Comparison of ENCODE assay signal across 7 cellular contexts in the genomic region with DNA sequence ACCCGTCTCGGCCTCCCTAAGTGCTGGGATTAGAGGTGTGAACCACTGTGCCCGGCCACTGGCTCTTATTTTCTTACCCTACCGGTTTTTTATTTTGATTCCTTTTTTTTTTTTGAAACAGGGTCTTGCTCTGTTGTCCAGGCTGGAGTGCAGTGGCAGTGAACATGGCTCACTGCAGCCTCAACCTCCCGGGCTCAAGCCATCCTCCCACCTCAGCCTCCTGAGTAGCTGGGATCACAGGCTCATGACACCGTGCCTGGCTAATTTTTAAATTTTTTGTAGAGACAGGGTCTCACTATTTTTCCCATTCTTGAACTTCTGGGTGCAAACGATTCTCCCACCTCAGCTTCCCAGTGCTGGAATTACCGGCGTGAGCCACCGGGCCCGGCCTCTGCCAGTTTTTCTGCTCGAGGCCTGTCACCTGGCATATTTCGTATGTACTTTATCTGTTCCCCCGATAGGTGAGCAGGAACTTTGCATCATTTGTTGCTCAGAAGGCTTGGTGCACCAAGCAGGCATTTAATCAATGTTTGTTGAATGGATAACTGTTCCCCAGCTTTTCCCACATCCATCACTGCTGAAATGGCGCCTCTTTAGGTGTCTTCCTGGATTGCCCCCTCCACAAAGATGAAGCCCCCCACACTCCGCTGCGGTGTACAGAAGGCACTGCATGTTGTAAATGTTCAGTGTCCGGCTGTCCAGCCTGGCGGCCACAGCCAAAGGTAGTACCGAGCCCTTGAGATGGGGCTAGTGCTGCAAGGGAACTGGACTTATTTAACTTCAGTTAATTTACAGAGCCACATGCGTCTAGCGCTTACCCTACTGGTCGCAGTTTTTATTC. TPM values are rescaled to one million over a fixed set of nuclear protein-coding genes. Genes with fewer than 3 reads are reported as not detected.
DNase-seq lines count a peak whose midpoint lies in the region; ATAC-seq and TF ChIP-seq lines count a peak whose summit lies in the region.

No MANE protein-coding gene starts in this region.

- no peaks in the 10 kb centered on the region for H3K27me3 Mint-ChIP-seq in IgD-negative memory B cell
- no peaks in the 10 kb centered on the region for H3K27me3 Mint-ChIP-seq in activated naive CD8-positive, alpha-beta T cell treated with anti-CD3 and anti-CD28 coated beads, Interleukin-2, amount 10 ng/mL, durations not matched to agents 7 days and 5 days

- no peak for ATAC-seq in activated naive CD8-positive, alpha-beta T cell treated with anti-CD3 and anti-CD28 coated beads, Interleukin-2, amount 10 ng/mL, durations not matched to agents 7 days and 5 days (ENCODE audit: low read depth)
- no peak for ATAC-seq in GM18867 (IDR thresholded peaks at IDR 0.05; ENCODE audit: unreplicated experiment)

- H3K27me3 ChIP-seq in iPS-20b (ENCODE audit: insufficient read depth, low read length): no peaks in the 10 kb centered on the region
- no peaks in the 10 kb centered on the region for H3K27me3 ChIP-seq in stomach

- no peak for TF ChIP-seq CTCF in stomach (IDR thresholded peaks at IDR 0.05)

- H3K27ac Mint-ChIP-seq in IgD-negative memory B cell: peak overlapping the region; percentile 90 to 99 (median 99)
- H3K27ac Mint-ChIP-seq in activated naive CD8-positive, alpha-beta T cell treated with anti-CD3 and anti-CD28 coated beads, Interleukin-2, amount 10 ng/mL, durations not matched to agents 7 days and 5 days: peak overlapping the region; percentile 98

- peak overlapping the region; percentile 87 to 99 (median 96) for H3K4me3 Mint-ChIP-seq in IgD-negative memory B cell
- peak overlapping the region; percentile 94 for H3K4me3 Mint-ChIP-seq in activated naive CD8-positive, alpha-beta T cell treated with anti-CD3 and anti-CD28 coated beads, Interleukin-2, amount 10 ng/mL, durations not matched to agents 7 days and 5 days

- intact Hi-C loops in stomach (cut with DNase I; ENCODE audit: low total_unique reads): no loop called here

- no peak for TF ChIP-seq POLR2A in stomach (IDR thresholded peaks at IDR 0.05)

- POLR2A ChIA-PET in activated naive CD8-positive, alpha-beta T cell treated with anti-CD3 and anti-CD28 coated beads, Interleukin-2, amount 10 ng/mL, durations not matched to agents 7 days and 5 days (lab: Charles Lee): interaction anchor here (0.5 to 3.5 kb wide), 10 partner anchors 10 to 280 kb away, joined by 3 to 26 read pairs (median 5); a partner anchor contains a TSS

- H3K4me1 Mint-ChIP-seq in IgD-negative memory B cell: peaks cover 10 to 12% (median 11%) of the 10 kb centered on the region in 3 donors
- H3K4me1 Mint-ChIP-seq in activated naive CD8-positive, alpha-beta T cell treated with anti-CD3 and anti-CD28 coated beads, Interleukin-2, amount 10 ng/mL, durations not matched to agents 7 days and 5 days: peaks cover 8% of the 10 kb centered on the region

- no peak for DNase-seq in activated naive CD8-positive, alpha-beta T cell treated with anti-CD3 and anti-CD28 coated beads, Interleukin-2, amount 10 ng/mL, durations not matched to agents 7 days and 5 days
- DNase-seq in stomach: no peak
- no peak for DNase-seq in NCI-H774 (lab: John Stamatoyannopoulos, UW)
- no peak for DNase-seq in NCI-H146 treated with DMSO at 0.1 percent for 48 hours (lab: John Stamatoyannopoulos, UW; ENCODE audit: unreplicated experiment)

- TF ChIP-seq EP300 in stomach (IDR thresholded peaks at IDR 0.05): no peak

- H3K36me3 ChIP-seq in iPS-20b (ENCODE audit: insufficient read depth, low read depth, low read length) (peaks cover 20% of the 10 kb centered on the region), stomach (peaks cover 13 to 27% (median 25%) of the 10 kb centered on the region in 4 donors)

- H3K4me1 ChIP-seq in iPS-20b (ENCODE audit: insufficient read depth, low read length) (peaks cover 4% of the 10 kb centered on the region; the same call in 1 of the 2 replicates), stomach (peaks cover 15 to 32% (median 28%) of the 10 kb centered on the region in 4 donors)

- no peaks in the 10 kb centered on the region for H3K9me3 Mint-ChIP-seq in IgD-negative memory B cell
- H3K9me3 Mint-ChIP-seq in activated naive CD8-positive, alpha-beta T cell treated with anti-CD3 and anti-CD28 coated beads, Interleukin-2, amount 10 ng/mL, durations not matched to agents 7 days and 5 days: no peaks in the 10 kb centered on the region

- peak overlapping the region; percentile 84 for H3K4me3 ChIP-seq in iPS-20b (ENCODE audit: low read length)
- peak overlapping the region; percentile 69 to 94 (median 86) for H3K4me3 ChIP-seq in stomach

- WGBS in stomach, 5 donors: 75 to 82% (median 75%) methylated on average over 21 to 23 of the region's 23 CpGs

- no peaks in the 10 kb centered on the region for H3K9me3 ChIP-seq in iPS-20b (ENCODE audit: insufficient read depth, low read depth, low read length)
- no peaks in the 10 kb centered on the region for H3K9me3 ChIP-seq in stomach

- H3K27ac ChIP-seq in iPS-20b (ENCODE audit: low read length) (no peak overlapping the region), stomach (peak overlapping the region; percentile 87 to 93 (median 90))

- peak overlapping the region; percentile 87; the same call in 1 of the 2 replicates for H3K9ac ChIP-seq in iPS-20b (ENCODE audit: low read depth, low read length)

- H3K36me3 Mint-ChIP-seq in IgD-negative memory B cell: peaks cover 1% of the 10 kb centered on the region
- no peaks in the 10 kb centered on the region for H3K36me3 Mint-ChIP-seq in activated naive CD8-positive, alpha-beta T cell treated with anti-CD3 and anti-CD28 coated beads, Interleukin-2, amount 10 ng/mL, durations not matched to agents 7 days and 5 days

RNA-seq across cellular contexts. Expression of a gene that starts 0.9 kb away (rescaled TPM):
- polyA plus RNA-seq in IgD-negative memory B cell (37.4 TPM), stomach (10 to 100 TPM; 12.4 to 53.6 (median 34.4) TPM)
- 10 to 100 TPM; 53.9 to 57.1 TPM for total RNA-seq in activated naive CD8-positive, alpha-beta T cell treated with anti-CD3 and anti-CD28 coated beads, Interleukin-2, amount 10 ng/mL, durations not matched to agents 7 days and 5 days
- 100 to 1,000 TPM in 2 of 5 donors, 10 to 100 TPM in 3; 23.5 to 107 (median 29.8) TPM for total RNA-seq in stomach

RNA-seq across cellular contexts. Expression of a gene that starts 3.6 kb away (rescaled TPM):
- polyA plus RNA-seq in IgD-negative memory B cell: not detected
- not detected for total RNA-seq in activated naive CD8-positive, alpha-beta T cell treated with anti-CD3 and anti-CD28 coated beads, Interleukin-2, amount 10 ng/mL, durations not matched to agents 7 days and 5 days
- not detected for total RNA-seq in stomach
- not detected for polyA plus RNA-seq in stomach

RNA-seq across cellular contexts. Expression of a gene that starts 17.5 kb away (rescaled TPM):
- polyA plus RNA-seq in IgD-negative memory B cell (102 TPM), stomach (10 to 100 TPM in 2 of 3 donors, 1 to 10 TPM in 1; 8.7 to 36.5 (median 27.3) TPM)
- total RNA-seq in activated naive CD8-positive, alpha-beta T cell treated with anti-CD3 and anti-CD28 coated beads, Interleukin-2, amount 10 ng/mL, durations not matched to agents 7 days and 5 days: 10 to 100 TPM; 69.7 to 72.2 TPM
- 100 to 1,000 TPM in 2 of 5 donors, 10 to 100 TPM in 3; 47.2 to 489 (median 69.1) TPM for total RNA-seq in stomach

RNA-seq across cellular contexts. Expression of a gene that starts 41.2 kb away (rescaled TPM):
- polyA plus RNA-seq in IgD-negative memory B cell (2.9 TPM), stomach (10 to 100 TPM; 10.2 to 20.5 (median 19.9) TPM)
- total RNA-seq in activated naive CD8-positive, alpha-beta T cell treated with anti-CD3 and anti-CD28 coated beads, Interleukin-2, amount 10 ng/mL, durations not matched to agents 7 days and 5 days: 10 to 100 TPM; 68.3 to 72.0 TPM
- 10 to 100 TPM in 3 of 5 donors, 1 to 10 TPM in 2; 2.7 to 45.8 (median 15.2) TPM for total RNA-seq in stomach

RNA-seq across cellular contexts. Expression of a gene that starts 47.9 kb away (rescaled TPM):
- polyA plus RNA-seq in IgD-negative memory B cell (1.5 TPM), stomach (1 to 10 TPM in 2 of 3 donors, under 1 TPM in 1; 0.31 to 4.5 (median 3.1) TPM)
- total RNA-seq in activated naive CD8-positive, alpha-beta T cell treated with anti-CD3 and anti-CD28 coated beads, Interleukin-2, amount 10 ng/mL, durations not matched to agents 7 days and 5 days: 1 to 10 TPM; 6.1 to 6.5 TPM
- total RNA-seq in stomach: not detected
